ENCODE assay signal across 8 cellular contexts in genomic region chr6:149317656-149318571, GRCh38. TPM values are rescaled to one million over a fixed set of nuclear protein-coding genes. Genes with fewer than 3 reads are reported as not detected.
DNase-seq lines count a peak whose midpoint lies in the region; ATAC-seq, FAIRE-seq and TF ChIP-seq lines count a peak whose summit lies in the region.

TAB2 (plus strand) TSS chr6:149317712; CDS start chr6:149369998, 52,286 bp downstream.

- H4K20me1 ChIP-seq in SU-DHL-6 (ENCODE audit: low read depth, low read length), result peaks cover 40% of the 10 kb centered on the region

- peak within 1 kb of the TSS; percentile 98 to 100 for H3K27ac ChIP-seq in A549
- H3K27ac ChIP-seq in SU-DHL-6 (ENCODE audit: low read depth, low read length), result peak within 1 kb of the TSS; percentile 74

- POLR2A ChIA-PET in A549 (lab: Yijun Ruan, JAX), result interaction anchor here (0.6 to 2.4 kb wide), 8 partner anchors 14 to 286 kb away, joined by 3 to 20 read pairs (median 3); no protein-coding TSS in a partner anchor

- no peaks in the 10 kb centered on the region for H3K9me3 Mint-ChIP-seq in activated naive CD8-positive, alpha-beta T cell (ENCODE audit: low read depth)

- H3K4me2 ChIP-seq in A549 (peak within 1 kb of the TSS; percentile 83), SU-DHL-6 (ENCODE audit: low read depth, low read length, poor library complexity, severe bottlenecking) (peak within 1 kb of the TSS; percentile 92)

- H3K27me3 Mint-ChIP-seq in activated naive CD8-positive, alpha-beta T cell, result no peaks in the 10 kb centered on the region

- peak within 1 kb of the TSS; percentile 98 for H3K27ac Mint-ChIP-seq in activated naive CD8-positive, alpha-beta T cell

- H2AFZ ChIP-seq in SU-DHL-6 (ENCODE audit: low read depth, low read length, severe bottlenecking), result peak within 1 kb of the TSS; percentile 81

- FAIRE-seq in A549 (lab: Jason Lieb, UNC) (no peak), urothelium cell line (lab: Jason Lieb, UNC) (no peak)

- peak within 1 kb of the TSS; percentile 96 for H3K9ac ChIP-seq in SU-DHL-6 (ENCODE audit: low read length)

- no peak for TF ChIP-seq EP300 in A549 (IDR thresholded peaks at IDR 0.05)

- no peak for TF ChIP-seq CTCF in A549 (IDR thresholded peaks at IDR 0.05)
- no peak for TF ChIP-seq CTCF in SU-DHL-6 (IDR thresholded peaks at IDR 0.05; ENCODE audit: insufficient read depth, low read length, poor library complexity, severe bottlenecking)

- H3K36me3 ChIP-seq in SU-DHL-6 (ENCODE audit: low read length), result no peaks in the 10 kb centered on the region

- ATAC-seq in A549, result peak; percentile 57 to 60
- ATAC-seq in GM19043 (IDR thresholded peaks at IDR 0.05; ENCODE audit: low read depth, unreplicated experiment), result peak; percentile 11
- peak; percentile 31 for ATAC-seq in HG03432 (IDR thresholded peaks at IDR 0.05; ENCODE audit: unreplicated experiment)
- peak; percentile 62 to 82 for ATAC-seq in left cardiac atrium

- no peaks in the 10 kb centered on the region for H3K9me3 ChIP-seq in A549
- no peaks in the 10 kb centered on the region for H3K9me3 ChIP-seq in SU-DHL-6 (ENCODE audit: insufficient read depth, low read length)

- peaks cover 45% of the 10 kb centered on the region for H3K79me2 ChIP-seq in SU-DHL-6 (ENCODE audit: insufficient read depth, low read length)

- H3K4me3 ChIP-seq in A549 (peak within 1 kb of the TSS; percentile 92), SU-DHL-6 (ENCODE audit: insufficient read depth, low read length, poor library complexity, severe bottlenecking) (peak within 1 kb of the TSS; percentile 95)

- TF ChIP-seq RAD21 in A549 (conservative IDR thresholded peaks at IDR 0.05 in 1 of 2, IDR thresholded peaks at IDR 0.05 in 1 of 2), result no peak; a peak in 2 of 5 replicates

- peaks cover 2% of the 10 kb centered on the region for H3K36me3 Mint-ChIP-seq in activated naive CD8-positive, alpha-beta T cell

- H3K4me3 Mint-ChIP-seq in activated naive CD8-positive, alpha-beta T cell, result peak within 1 kb of the TSS; percentile 93

- no peaks in the 10 kb centered on the region for H3K27me3 ChIP-seq in SU-DHL-6 (ENCODE audit: low read length)

- TF ChIP-seq POLR2A in A549 (IDR thresholded peaks at IDR 0.05; ENCODE audit: low read length), result no peak

- H3K4me1 Mint-ChIP-seq in activated naive CD8-positive, alpha-beta T cell (ENCODE audit: low read depth), result peaks cover 54% of the 10 kb centered on the region

- peak in 1 of 2 experiments; percentile 18 for DNase-seq in A549 (ENCODE audit: low read depth in 1 of 2, low spot score in 1 of 2)
- DNase-seq in left cardiac atrium, result peak; percentile 54
- peak; percentile 41 for DNase-seq in putamen (ENCODE audit: low spot score)
- DNase-seq in urothelium cell line (ENCODE audit: low spot score), result peak; percentile 39

- peaks cover 37% of the 10 kb centered on the region for H3K4me1 ChIP-seq in A549

- H3F3A ChIP-seq in SU-DHL-6 (ENCODE audit: insufficient read depth), result peaks cover 17% of the 10 kb centered on the region

- intact Hi-C loops in left cardiac atrium (cut with DNase I), result loop anchor here in 1 of 2 donors (5.0 kb wide), 1 partner anchor 89 kb away; no protein-coding TSS in a partner anchor

- 7% methylated on average over 2 of the region's 92 CpGs for WGBS in A549 (ENCODE audit: missing lambda C conversion rate)

- CTCF ChIA-PET in A549 (lab: Yijun Ruan, JAX), result interaction anchor here (1.5 to 1.7 kb wide), 2 partner anchors 17 to 114 kb away, joined by 3 to 6 read pairs; no protein-coding TSS in a partner anchor

- H3K9me2 ChIP-seq in SU-DHL-6 (replicated peaks; ENCODE audit: insufficient read depth, low read length), result no peaks in the 10 kb centered on the region

TF ChIP-seq in A549, 52 proteins besides CTCF, POLR2A, EP300 and RAD21:
- TF ChIP-seq USF2 (IDR thresholded peaks at IDR 0.05), result no peak
- peak in 1 of 2 experiments; percentile 52; a peak in 2 of 5 replicates for TF ChIP-seq JUN (IDR thresholded peaks at IDR 0.05)
- no peak for TF ChIP-seq ZNF302 (CRISPR knock-in tag; IDR thresholded peaks at IDR 0.05)
- TF ChIP-seq NPAS2 (CRISPR knock-in tag; IDR thresholded peaks at IDR 0.05; ENCODE audit: borderline replicate concordance), result no peak
- TF ChIP-seq, protein P1, sequence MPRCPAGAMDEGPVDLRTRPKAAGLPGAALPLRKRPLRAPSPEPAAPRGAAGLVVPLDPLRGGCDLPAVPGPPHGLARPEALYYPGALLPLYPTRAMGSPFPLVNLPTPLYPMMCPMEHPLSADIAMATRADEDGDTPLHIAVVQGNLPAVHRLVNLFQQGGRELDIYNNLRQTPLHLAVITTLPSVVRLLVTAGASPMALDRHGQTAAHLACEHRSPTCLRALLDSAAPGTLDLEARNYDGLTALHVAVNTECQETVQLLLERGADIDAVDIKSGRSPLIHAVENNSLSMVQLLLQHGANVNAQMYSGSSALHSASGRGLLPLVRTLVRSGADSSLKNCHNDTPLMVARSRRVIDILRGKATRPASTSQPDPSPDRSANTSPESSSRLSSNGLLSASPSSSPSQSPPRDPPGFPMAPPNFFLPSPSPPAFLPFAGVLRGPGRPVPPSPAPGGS (IDR thresholded peaks at IDR 0.05), result no peak

RNA-seq across cellular contexts. Expression of gene TAB2, which starts in this region (rescaled TPM):
- polyA plus RNA-seq in A549 (2011; rRNA removed) (49.0 and 49.6 TPM in 2 replicates), A549 (2017; fragmentation: RNase III; extraction: RNeasy Plus Mini Kit Qiagen cat#74134 plus additional on column Dnase treatment) (23.0 to 25.0 TPM (median 23.1 TPM) in 3 replicates)
- polyA plus RNA-seq in A549 (2012; cell fraction: cytosol; rRNA removed), result 10.7 and 13.9 TPM in 2 replicates
- polyA plus RNA-seq in A549 (2012; cell fraction: nucleus; rRNA removed), result 3.6 and 5.0 TPM in 2 replicates
- 30.8 and 31.9 TPM in 2 replicates for polyA minus RNA-seq in A549 (2011; rRNA and poly(A)+ RNA removed)
- total RNA-seq in left cardiac atrium, result 10 to 100 TPM; 45.6 to 56.3 TPM

Comparison
In these comparisons a context has a peak if more than half of its experiments do, and no peak if none do; other contexts are left out.
1. ATAC-seq: peak in every context shown above with its lines; median percentile 72 in left cardiac atrium; 58 in A549; 31 in HG03432; 11 in GM19043.